ENCODE assay signal across 27 cellular contexts in genomic region chr16:26680671-26681070, GRCh38.
"Had no signal": no experiment of that assay in that cellular context is flagged by ENCODE, and none has a peak within 500 bp of the region (broad histone marks: within the 10 kb centered on the region; RNA-seq: fewer than 3 reads in every experiment).

No MANE protein-coding gene starts in this region.

- DNase-seq: colonic mucosa; cortex of kidney; effector CD8-positive, alpha-beta T cell; effector memory CD8-positive, alpha-beta T cell; endodermal cell; erythroblast; foreskin keratinocyte; heart left ventricle; hypothalamus; immature natural killer cell; islet precursor cell; kidney; kidney glomerular epithelial cell; left colon; left ventricle myocardium inferior; lower lobe of right lung; mesenchymal stem cell; mucosa of descending colon had no signal

- H3K4me1 ChIP-seq: colonic mucosa, foreskin keratinocyte, gastroesophageal sphincter, heart left ventricle, left ventricle myocardium inferior, lower lobe of right lung had no signal

- H3K9me3 Mint-ChIP-seq: dendritic cell treated with granulocyte-macrophage colony-stimulating factor and Interleukin-4, amounts not matched to agents 40 ng/mL and 50 ng/mL, for 4 days; effector memory CD8-positive, alpha-beta T cell; endodermal cell; immature natural killer cell had no signal

- ATAC-seq: effector memory CD8-positive, alpha-beta T cell; esophagus mucosa; foreskin keratinocyte; gastroesophageal sphincter; heart left ventricle; left colon; left lobe of liver; lower lobe of right lung; mucosa of descending colon had no signal

- H3K4me1 Mint-ChIP-seq: endodermal cell, immature natural killer cell, mesothelial cell of epicardium had no signal

- H3K36me3 ChIP-seq: colonic mucosa, gastroesophageal sphincter, heart left ventricle, left ventricle myocardium inferior, lower lobe of right lung had no signal

- H3K9me3 ChIP-seq: colonic mucosa, gastroesophageal sphincter, left ventricle myocardium inferior, lower lobe of right lung had no signal

- H3K27ac ChIP-seq: colonic mucosa, epithelial cell of prostate, foreskin keratinocyte, gastroesophageal sphincter, heart left ventricle, hepatocyte, left ventricle myocardium inferior, lower lobe of right lung had no signal

- FAIRE-seq: endometrium, frontal cortex, kidney had no signal

- H3K4me3 ChIP-seq: colonic mucosa, gastroesophageal sphincter, heart left ventricle, hepatocyte, left ventricle myocardium inferior, lower lobe of right lung, mucosa of descending colon had no signal

- H3K27me3 ChIP-seq: colonic mucosa, foreskin keratinocyte, gastroesophageal sphincter, heart left ventricle, hepatocyte had no signal

- H3K36me3 Mint-ChIP-seq: immature natural killer cell, mesothelial cell of epicardium had no signal

- H3K27ac Mint-ChIP-seq: dendritic cell treated with granulocyte-macrophage colony-stimulating factor and Interleukin-4, amounts not matched to agents 40 ng/mL and 50 ng/mL, for 4 days; effector memory CD8-positive, alpha-beta T cell; endodermal cell; immature natural killer cell; mesothelial cell of epicardium had no signal

- H3K27me3 Mint-ChIP-seq: dendritic cell treated with granulocyte-macrophage colony-stimulating factor and Interleukin-4, amounts not matched to agents 40 ng/mL and 50 ng/mL, for 4 days had no signal

- H3K4me3 Mint-ChIP-seq: dendritic cell treated with granulocyte-macrophage colony-stimulating factor and Interleukin-4, amounts not matched to agents 40 ng/mL and 50 ng/mL, for 4 days; effector memory CD8-positive, alpha-beta T cell; endodermal cell; immature natural killer cell; mesothelial cell of epicardium had no signal
